ENCODE assay signal across 9 cellular contexts in the genomic region with DNA sequence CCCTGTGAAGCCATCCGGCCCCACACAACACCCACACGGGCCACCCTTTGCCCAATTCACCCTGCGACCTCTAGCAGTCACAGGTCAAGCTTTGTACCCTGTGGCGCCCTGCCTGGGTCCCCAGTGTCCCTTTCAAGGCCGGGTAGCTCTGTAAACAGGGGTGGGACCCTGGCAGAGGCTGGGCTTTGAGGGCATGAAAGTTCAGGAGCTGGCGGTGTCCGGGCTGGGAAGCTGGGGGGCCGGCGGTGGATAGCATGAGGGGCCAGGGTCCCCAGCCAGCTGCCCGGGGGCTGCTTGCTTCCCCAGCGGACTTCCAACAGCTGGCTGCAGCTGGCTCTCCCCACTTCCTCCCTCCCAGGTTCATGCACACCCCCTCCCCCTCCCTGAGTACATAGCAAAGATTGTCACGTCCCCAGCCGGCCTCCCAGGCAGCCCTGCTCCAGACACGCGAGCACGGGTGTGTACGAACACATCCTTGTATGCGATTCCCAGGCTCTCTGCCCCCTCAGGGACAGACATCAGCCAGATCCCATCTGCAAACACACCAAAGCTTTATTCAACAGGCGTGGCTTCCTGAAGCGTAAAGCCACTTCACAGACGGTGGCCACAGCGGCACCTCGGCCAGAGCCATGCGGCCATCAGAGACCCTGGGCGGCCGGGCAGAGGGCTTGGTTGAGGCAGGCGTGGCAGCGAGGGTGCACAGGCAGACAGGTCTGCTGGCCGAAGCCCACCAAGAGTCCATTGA. TPM values are rescaled to one million over a fixed set of nuclear protein-coding genes. Genes with fewer than 3 reads are reported as not detected.
A peak's percentile ranks its signal among the peaks of the same experiment; 100 is the strongest.
DNase-seq lines count a peak whose midpoint lies in the region; ATAC-seq, FAIRE-seq and TF ChIP-seq lines count a peak whose summit lies in the region.
"Had no signal": no experiment of that assay in that cellular context is flagged by ENCODE, and none has a peak within 500 bp of the region (broad histone marks: within the 10 kb centered on the region; RNA-seq: fewer than 3 reads in every experiment).

No MANE protein-coding gene starts in this region.

- H3K27me3 ChIP-seq in astrocyte (ENCODE audit: insufficient read depth, low read length), result no peaks in the 10 kb centered on the region
- no peaks in the 10 kb centered on the region for H3K27me3 ChIP-seq in subcutaneous abdominal adipose tissue (ENCODE audit: control insufficient read depth in 5 of 5, insufficient read depth in 4 of 5, low read length in 5 of 5)

- no peak for ATAC-seq in GM18502 (IDR thresholded peaks at IDR 0.05; ENCODE audit: poor library complexity, unreplicated experiment)

- H3K79me2 ChIP-seq in astrocyte (ENCODE audit: insufficient read depth, low read length), result peaks cover 32% of the 10 kb centered on the region

- H3K4me1 Mint-ChIP-seq in astrocyte (ENCODE audit: low read depth, unreplicated experiment), result peaks cover 4% of the 10 kb centered on the region

- TF ChIP-seq CTCF in astrocyte (IDR thresholded peaks at IDR 0.05; ENCODE audit: insufficient read depth, low read depth, low read length), result no peak

- FAIRE-seq in astrocyte (lab: Jason Lieb, UNC), result no peak
- FAIRE-seq: A204.1 had no signal

- H3K27me3 Mint-ChIP-seq in astrocyte (ENCODE audit: low read depth, unreplicated experiment), result no peaks in the 10 kb centered on the region

- H2AFZ ChIP-seq in astrocyte (ENCODE audit: low read depth, low read length), result no peak overlapping the region

- peak; percentile 53 to 72 for DNase-seq in NCI-H187 (lab: John Stamatoyannopoulos, UW)
- DNase-seq in NCI-H187 treated with DMSO at 0.1 percent for 48 hours (lab: John Stamatoyannopoulos, UW), result no peak
- DNase-seq in astrocyte (ENCODE audit: low read depth), result peak; percentile 16
- DNase-seq in iris pigment epithelial cell (ENCODE audit: low read depth), result peak; percentile 48
- DNase-seq in NCI-H1105 treated with DMSO at 0.1 percent for 48 hours (lab: John Stamatoyannopoulos, UW), result no peak
- no peak for DNase-seq in activated effector memory CD4-positive, alpha-beta T cell treated with anti-CD3 and anti-CD28 coated beads, Interleukin-2, amount 50 U/mL, for 16 hours

- no peak overlapping the region for H3K4me3 ChIP-seq in astrocyte (ENCODE audit: insufficient read depth, low read depth, low read length)
- H3K4me3 ChIP-seq in subcutaneous abdominal adipose tissue (ENCODE audit: low read depth in 1 of 5, low read length in 5 of 5), result peak overlapping the region in 2 of 5 donors; percentile 11 to 14

- H3K9me3 ChIP-seq in astrocyte (ENCODE audit: insufficient read depth, low read depth, low read length) (no peaks in the 10 kb centered on the region), subcutaneous abdominal adipose tissue (ENCODE audit: control insufficient read depth in 5 of 5, low read length in 5 of 5) (no peaks in the 10 kb centered on the region)

- H3K27ac ChIP-seq in astrocyte (ENCODE audit: low read depth, low read length) (peak overlapping the region; percentile 41), subcutaneous abdominal adipose tissue (ENCODE audit: low read depth, low read length) (peak overlapping the region; percentile 23)

- H3K36me3 ChIP-seq in astrocyte (ENCODE audit: insufficient read depth, low read length) (no peaks in the 10 kb centered on the region), subcutaneous abdominal adipose tissue (ENCODE audit: control insufficient read depth in 5 of 5, insufficient read depth in 5 of 5, low read length in 5 of 5) (peaks cover 0 to 17% (median 15%) of the 10 kb centered on the region in 5 donors)

- H3K9me3 Mint-ChIP-seq in astrocyte (ENCODE audit: unreplicated experiment), result no peaks in the 10 kb centered on the region

- H3K4me3 Mint-ChIP-seq in astrocyte (ENCODE audit: unreplicated experiment), result peak overlapping the region; percentile 20

- H3K36me3 Mint-ChIP-seq in astrocyte (ENCODE audit: low read depth, unreplicated experiment), result no peaks in the 10 kb centered on the region

- peaks cover 3% of the 10 kb centered on the region for H4K20me1 ChIP-seq in astrocyte (ENCODE audit: insufficient read depth, low read length)

- H3K4me2 ChIP-seq in astrocyte (ENCODE audit: low read length), result peak overlapping the region; percentile 34

- H3K9ac ChIP-seq in astrocyte (ENCODE audit: low read length) (peak overlapping the region; percentile 56), subcutaneous abdominal adipose tissue (ENCODE audit: low read length in 5 of 5) (peak overlapping the region in 1 of 5 donors; percentile 43)

- H3K4me1 ChIP-seq in astrocyte (ENCODE audit: insufficient read depth, low read length), result peaks cover 62% of the 10 kb centered on the region
- peaks cover 4 to 90% (median 80%) of the 10 kb centered on the region in 5 donors for H3K4me1 ChIP-seq in subcutaneous abdominal adipose tissue (ENCODE audit: control insufficient read depth in 5 of 5, insufficient read depth in 5 of 5, low read length in 5 of 5)

- peak overlapping the region; percentile 83 for H3K27ac Mint-ChIP-seq in astrocyte (ENCODE audit: unreplicated experiment)

RNA-seq across cellular contexts. Expression of a gene that starts 8.2 kb away (rescaled TPM):
- total RNA-seq in astrocyte, result 13.2 and 13.7 TPM in 2 replicates

RNA-seq across cellular contexts. Expression of a gene that starts 8.3 kb away (rescaled TPM):
- 89.5 and 94.6 TPM in 2 replicates for total RNA-seq in astrocyte

RNA-seq across cellular contexts. Expression of a gene that starts 12.8 kb away (rescaled TPM):
- 92.5 and 106 TPM in 2 replicates for total RNA-seq in astrocyte

RNA-seq across cellular contexts. Expression of a gene that starts 19.9 kb away (rescaled TPM):
- 2.1 and 2.9 TPM in 2 replicates for total RNA-seq in astrocyte

RNA-seq across cellular contexts. Expression of a gene that starts 29.8 kb away (rescaled TPM):
- total RNA-seq in astrocyte, result 46.0 and 50.0 TPM in 2 replicates

Comparison
In these comparisons a context has a peak if more than half of its experiments do, and no peak if none do; other contexts are left out.
1. DNase-seq: peak in NCI-H187 (2 of 2), astrocyte (single experiment) and iris pigment epithelial cell (single experiment); none in NCI-H187 treated with DMSO at 0.1 percent for 48 hours (single experiment), NCI-H1105 treated with DMSO at 0.1 percent for 48 hours (single experiment) and activated effector memory CD4-positive, alpha-beta T cell treated with anti-CD3 and anti-CD28 coated beads, Interleukin-2, amount 50 U/mL, for 16 hours (single experiment).